In genomic region chr19:44903216-44903601, GRCh38 we compare ENCODE assay signal across 12 cellular contexts. TPM values are rescaled to one million over a fixed set of nuclear protein-coding genes. Genes with fewer than 3 reads are reported as not detected.
A peak's percentile ranks its signal among the peaks of the same experiment; 100 is the strongest.
DNase-seq lines count a peak whose midpoint lies in the region; ATAC-seq and TF ChIP-seq lines count a peak whose summit lies in the region.
"Had no signal": no experiment of that assay in that cellular context is flagged by ENCODE, and none has a peak within 500 bp of the region (broad histone marks: within the 10 kb centered on the region; RNA-seq: fewer than 3 reads in every experiment).

No MANE protein-coding gene starts in this region.

- no peak for TF ChIP-seq POLR2A in right lobe of liver (IDR thresholded peaks at IDR 0.05)

- BruUV-seq in Caco-2 (replicated peaks; lab: Mats Ljungman, UMichigan), result no TSS peak

- no peaks in the 10 kb centered on the region for H3K27me3 ChIP-seq in Caco-2 (replicated peaks; ENCODE audit: control insufficient read depth, insufficient read depth, low read length)
- no peaks in the 10 kb centered on the region for H3K27me3 ChIP-seq in right lobe of liver

- H3K36me3 ChIP-seq in Caco-2 (ENCODE audit: control insufficient read depth, insufficient read depth, low read length) (peaks cover 8% of the 10 kb centered on the region), right lobe of liver (peaks cover 0 to 31% (median 11%) of the 10 kb centered on the region in 4 donors)

- POLR2A ChIA-PET in Caco-2 (lab: Charles Lee) (no interaction called here), WTC11 (lab: Charles Lee) (interaction anchor here (1.0 kb wide), 1 partner anchor 98 kb away, joined by 4 read pairs; the partner anchor contains the start of gene RELB)

- CTCF ChIA-PET in Caco-2 (lab: Charles Lee), result interaction anchor here (0.6 to 1.5 kb wide), 5 partner anchors 12 to 142 kb away, joined by 3 to 5 read pairs (median 3); partner anchors contain the start of gene CLASRP
- CTCF ChIA-PET in WTC11 (lab: Charles Lee), result interaction anchor here (0.6 to 4.7 kb wide), 15 partner anchors 8 to 245 kb away, joined by 3 to 54 read pairs (median 4); partner anchors contain the start of gene CLPTM1

- no peaks in the 10 kb centered on the region for H3K9me3 Mint-ChIP-seq in activated T-cell treated with anti-CD3 and anti-CD28 coated beads, Interleukin-2, amount 50 U/mL, for 24 hours
- H3K9me3 Mint-ChIP-seq in activated T-cell treated with anti-CD3 and anti-CD28 coated beads, Interleukin-2, amount 50 U/mL, for 72 hours, result no peaks in the 10 kb centered on the region
- H3K9me3 Mint-ChIP-seq in Caco-2 (ENCODE audit: unreplicated experiment) (no peaks in the 10 kb centered on the region), WTC11 (no peaks in the 10 kb centered on the region)

- peaks cover 53% of the 10 kb centered on the region for H3K36me3 Mint-ChIP-seq in activated T-cell treated with anti-CD3 and anti-CD28 coated beads, Interleukin-2, amount 50 U/mL, for 24 hours (ENCODE audit: low read depth)
- H3K36me3 Mint-ChIP-seq in activated T-cell treated with anti-CD3 and anti-CD28 coated beads, Interleukin-2, amount 50 U/mL, for 72 hours (ENCODE audit: insufficient read depth in 2 of 2), result peaks cover 3 to 13% of the 10 kb centered on the region in 2 donors
- H3K36me3 Mint-ChIP-seq in Caco-2 (ENCODE audit: insufficient read depth, unreplicated experiment) (peaks cover 100% of the 10 kb centered on the region), WTC11 (peaks cover 33% of the 10 kb centered on the region)

- H3K4me3 ChIP-seq in Caco-2 (ENCODE audit: low read depth, low read length) (no peak overlapping the region), right lobe of liver (peak overlapping the region in 2 of 3 donors; percentile 83 to 84)

- H3K27me3 Mint-ChIP-seq in activated T-cell treated with anti-CD3 and anti-CD28 coated beads, Interleukin-2, amount 50 U/mL, for 24 hours, result peaks cover 25% of the 10 kb centered on the region
- peaks cover 17% of the 10 kb centered on the region for H3K27me3 Mint-ChIP-seq in activated T-cell treated with anti-CD3 and anti-CD28 coated beads, Interleukin-2, amount 50 U/mL, for 72 hours (ENCODE audit: low read depth)
- H3K27me3 Mint-ChIP-seq in Caco-2 (ENCODE audit: insufficient read depth, unreplicated experiment) (no peaks in the 10 kb centered on the region), WTC11 (ENCODE audit: low read depth) (no peaks in the 10 kb centered on the region)

- intact Hi-C loops in Caco-2 (cut with micrococcal nuclease; ENCODE audit: unreplicated experiment) (loop anchor here (1.0 to 10.0 kb wide), 3 partner anchors 48 to 172 kb away; partner anchors contain the start of genes GEMIN7, RELB and ZNF296), right lobe of liver (cut with DNase I) (loop anchor here in 1 of 2 donors (5.0 kb wide), 1 partner anchor 49 kb away; no protein-coding TSS in a partner anchor)

- peaks cover 15% of the 10 kb centered on the region for H3K4me1 Mint-ChIP-seq in activated T-cell treated with anti-CD3 and anti-CD28 coated beads, Interleukin-2, amount 50 U/mL, for 24 hours (ENCODE audit: low read depth)
- H3K4me1 Mint-ChIP-seq in activated T-cell treated with anti-CD3 and anti-CD28 coated beads, Interleukin-2, amount 50 U/mL, for 72 hours (ENCODE audit: low read depth), result peaks cover 13% of the 10 kb centered on the region
- H3K4me1 Mint-ChIP-seq in Caco-2 (ENCODE audit: low read depth, unreplicated experiment), result peaks cover 13% of the 10 kb centered on the region
- H3K4me1 Mint-ChIP-seq in WTC11, result peaks cover 21% of the 10 kb centered on the region

- peak overlapping the region in 1 of 3 donors; percentile 78 for H3K27ac ChIP-seq in right lobe of liver
- H3K27ac ChIP-seq: C4-2B had no signal

- DNase-seq in activated T-cell treated with anti-CD3 and anti-CD28 coated beads, Interleukin-2, amount 50 U/mL, for 24 hours, result no peak
- DNase-seq in activated T-cell treated with anti-CD3 and anti-CD28 coated beads, Interleukin-2, amount 50 U/mL, for 72 hours, result no peak
- no peak for DNase-seq in Caco-2
- DNase-seq in WTC11 (ENCODE audit: low spot score), result no peak
- no peak for DNase-seq in right lobe of liver
- DNase-seq in SHP77 treated with DMSO at 0.1 percent for 48 hours (lab: John Stamatoyannopoulos, UW), result no peak
- DNase-seq in cortex of kidney (lab: John Stamatoyannopoulos, UW), result no peak
- no peak for DNase-seq in NCI-H774 (lab: John Stamatoyannopoulos, UW)
- DNase-seq: NCI-H2081 treated with DMSO at 0.1 percent for 48 hours, NCI-H524 treated with DMSO at 0.1 percent for 48 hours had no signal

- 35% methylated on average over 9 of the region's 15 CpGs for WGBS in right lobe of liver (ENCODE audit: insufficient coverage, low coverage, low lambda C conversion rate, missing lambda C conversion rate)

- H3K4me1 ChIP-seq in Caco-2, result peaks cover 30% of the 10 kb centered on the region
- H3K4me1 ChIP-seq in right lobe of liver, result peaks cover 0 to 41% (median 0%) of the 10 kb centered on the region in 4 donors

- no peak for TF ChIP-seq CTCF in Caco-2 (IDR thresholded peaks at IDR 0.05; ENCODE audit: insufficient read depth in 1 of 2, low read depth in 1 of 2, low read length in 1 of 2, severe bottlenecking in 1 of 2, unreplicated experiment in 1 of 2)
- no peak for TF ChIP-seq CTCF in WTC11 (IDR thresholded peaks at IDR 0.05)
- TF ChIP-seq CTCF in right lobe of liver (IDR thresholded peaks at IDR 0.05), result no peak

- ATAC-seq in activated T-cell treated with anti-CD3 and anti-CD28 coated beads, Interleukin-2, amount 50 U/mL, for 72 hours (replicated peaks in 1 of 2), result no peak
- ATAC-seq in WTC11 (no peak), right lobe of liver (no peak)

- no peak overlapping the region for H3K4me3 Mint-ChIP-seq in activated T-cell treated with anti-CD3 and anti-CD28 coated beads, Interleukin-2, amount 50 U/mL, for 24 hours
- H3K4me3 Mint-ChIP-seq in activated T-cell treated with anti-CD3 and anti-CD28 coated beads, Interleukin-2, amount 50 U/mL, for 72 hours, result no peak overlapping the region
- H3K4me3 Mint-ChIP-seq in Caco-2 (ENCODE audit: unreplicated experiment) (no peak overlapping the region), WTC11 (no peak overlapping the region)

- no peaks in the 10 kb centered on the region for H3K9me3 ChIP-seq in Caco-2
- H3K9me3 ChIP-seq in right lobe of liver, result no peaks in the 10 kb centered on the region

- peak overlapping the region; percentile 33 for H3K27ac Mint-ChIP-seq in activated T-cell treated with anti-CD3 and anti-CD28 coated beads, Interleukin-2, amount 50 U/mL, for 24 hours
- no peak overlapping the region for H3K27ac Mint-ChIP-seq in activated T-cell treated with anti-CD3 and anti-CD28 coated beads, Interleukin-2, amount 50 U/mL, for 72 hours
- peak overlapping the region; percentile 51 for H3K27ac Mint-ChIP-seq in Caco-2 (ENCODE audit: unreplicated experiment)
- peak overlapping the region; percentile 55; the same call in 1 of the 2 replicates for H3K27ac Mint-ChIP-seq in WTC11

TF ChIP-seq in WTC11, 78 proteins besides CTCF, POLR2A, EP300 and RAD21 (continues in another document):
- TF ChIP-seq ZNF532 (CRISPR knock-in tag; IDR thresholded peaks at IDR 0.05; ENCODE audit: borderline replicate concordance), result no peak
- TF ChIP-seq ZNF423 (CRISPR knock-in tag; IDR thresholded peaks at IDR 0.05), result no peak

RNA-seq across cellular contexts. Expression of gene APOE, which starts 2.4 kb away (rescaled TPM):
- 1 to 10 TPM; 2.1 TPM for total RNA-seq in activated T-cell treated with anti-CD3 and anti-CD28 coated beads, Interleukin-2, amount 50 U/mL, for 72 hours
- total RNA-seq in Caco-2 (2022) (1,346 and 1,404 TPM in 2 replicates), WTC11 (2021) (815 to 837 TPM (median 824 TPM) in 3 replicates), right lobe of liver (1,000 to 10,000 TPM; 3,480 to 8,780 (median 4,667) TPM)

RNA-seq across cellular contexts. Expression of gene APOC1, which starts 11.2 kb away (rescaled TPM):
- total RNA-seq in activated T-cell treated with anti-CD3 and anti-CD28 coated beads, Interleukin-2, amount 50 U/mL, for 72 hours, result not detected
- total RNA-seq in Caco-2 (2022) (246 and 250 TPM in 2 replicates), WTC11 (2021) (76.2 to 101 TPM (median 86.5 TPM) in 3 replicates), right lobe of liver (1,000 to 10,000 TPM; 4,903 to 7,393 (median 5,741) TPM)
- total RNA-seq: A172 had no signal

RNA-seq across cellular contexts. Expression of gene TOMM40, which starts 12.2 kb away (rescaled TPM):
- 10 to 100 TPM; 53.0 to 65.1 TPM for total RNA-seq in activated T-cell treated with anti-CD3 and anti-CD28 coated beads, Interleukin-2, amount 50 U/mL, for 72 hours
- total RNA-seq in Caco-2 (2022) (205 and 227 TPM in 2 replicates), WTC11 (2021) (166 to 221 TPM (median 181 TPM) in 3 replicates), right lobe of liver (10 to 100 TPM; 24.9 to 82.6 (median 26.7) TPM)

RNA-seq across cellular contexts. Expression of gene APOC4, which starts 38.8 kb away (rescaled TPM):
- not detected for total RNA-seq in activated T-cell treated with anti-CD3 and anti-CD28 coated beads, Interleukin-2, amount 50 U/mL, for 72 hours
- total RNA-seq in Caco-2 (2022) (not detected in 2 replicates), WTC11 (2021) (not detected in 3 replicates), right lobe of liver (100 to 1,000 TPM in 5 of 6 experiments, 10 to 100 TPM in 1; 55.6 to 462 (median 203) TPM)
- total RNA-seq: A172 had no signal

RNA-seq across cellular contexts. Expression of gene APOC2, which starts 42.6 kb away (rescaled TPM):
- total RNA-seq in activated T-cell treated with anti-CD3 and anti-CD28 coated beads, Interleukin-2, amount 50 U/mL, for 72 hours, result not detected
- total RNA-seq in Caco-2 (2022) (not detected in 2 replicates), WTC11 (2021) (0.66 to 0.81 TPM in 2 of 3 replicates, not detected in the other), right lobe of liver (1,000 to 10,000 TPM; 1,740 to 7,868 (median 2,043) TPM)
- total RNA-seq: A172 had no signal

Comparison
In these comparisons a context has a peak if more than half of its experiments do, and no peak if none do; other contexts are left out.
1. RNA of gene APOE, which starts 2.4 kb away (total RNA-seq): 3,480 to 8,780 TPM in right lobe of liver, 1,346 to 1,404 TPM in Caco-2 and 815 to 837 TPM in WTC11; 2.1 TPM in activated T-cell treated with anti-CD3 and anti-CD28 coated beads, Interleukin-2, amount 50 U/mL, for 72 hours; every median in the first group is over 100 times any median in the second.
2. RNA of gene APOC1, which starts 11.2 kb away (total RNA-seq): 4,903 to 7,393 TPM in right lobe of liver, 246 to 250 TPM in Caco-2 and 76.2 to 101 TPM in WTC11; not detected in activated T-cell treated with anti-CD3 and anti-CD28 coated beads, Interleukin-2, amount 50 U/mL, for 72 hours; every median in the first group is over 10 times any median in the second.